14 cellular contexts compared by ENCODE assay signal in the genomic region with DNA sequence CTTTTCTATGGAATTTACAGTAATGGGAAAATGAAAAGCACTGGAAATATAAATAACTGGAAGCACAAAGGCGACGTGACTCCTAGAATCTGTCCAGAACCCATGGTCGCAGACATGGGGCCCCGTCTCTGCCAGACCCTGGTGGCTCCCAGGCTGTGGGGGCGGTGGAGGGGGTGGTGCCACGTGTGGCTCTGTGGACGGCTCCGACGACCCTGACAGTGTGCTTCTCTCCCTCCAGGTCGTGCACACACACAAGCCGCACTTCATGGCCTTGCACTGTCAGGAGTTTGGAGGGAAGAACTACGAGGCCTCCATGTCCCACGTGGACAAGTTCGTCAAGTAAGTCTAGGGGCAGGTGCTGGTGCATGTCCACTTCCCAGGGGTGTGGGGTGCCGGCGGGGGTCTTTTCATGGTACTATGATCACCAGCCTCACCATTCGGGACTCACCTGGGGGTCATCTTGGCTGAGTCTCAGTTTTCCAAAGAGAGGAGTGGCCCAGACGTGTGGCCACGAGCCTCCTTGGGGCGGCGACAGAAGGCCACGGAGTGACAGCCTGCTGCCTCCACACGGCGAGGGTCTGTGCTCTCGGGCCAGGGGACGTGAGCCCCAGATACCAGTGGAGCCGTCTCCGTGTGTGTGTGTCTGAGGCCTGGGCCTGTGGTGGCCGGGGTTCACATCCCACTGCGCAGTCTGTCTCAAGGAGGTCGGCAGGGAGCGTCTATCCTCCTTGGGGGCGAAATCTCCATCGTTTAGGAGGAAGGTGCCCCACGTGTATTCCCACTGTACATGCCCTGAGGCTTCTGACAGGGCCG.
DNase-seq lines count a peak whose midpoint lies in the region; ATAC-seq and TF ChIP-seq lines count a peak whose summit lies in the region.
"Had no signal": no experiment of that assay in that cellular context is flagged by ENCODE, and none has a peak within 500 bp of the region (broad histone marks: within the 10 kb centered on the region; RNA-seq: fewer than 3 reads in every experiment).

No MANE protein-coding gene starts in this region.

- no peak for ATAC-seq in heart left ventricle
- no peak for ATAC-seq in left cardiac atrium
- no peak for ATAC-seq in omental fat pad (ENCODE audit: low FRiP score)
- ATAC-seq in upper lobe of right lung: no peak

- intact Hi-C loops in heart left ventricle (cut with DNase I) (loop anchor here in 3 of 10 donors (10.0 kb wide), 3 partner anchors 261 to 421 kb away; no protein-coding TSS in a partner anchor), left cardiac atrium (cut with DNase I) (loop anchor here in 1 of 2 donors (10.0 kb wide), 1 partner anchor 261 kb away; no protein-coding TSS in a partner anchor), upper lobe of right lung (cut with DNase I) (no loop called here)

- no peaks in the 10 kb centered on the region for H3K36me3 Mint-ChIP-seq in endodermal cell (ENCODE audit: low read depth)

- H3K9ac ChIP-seq in endodermal cell (ENCODE audit: extremely low read depth, low read length, poor library complexity, severe bottlenecking): no peak overlapping the region

- peaks cover 0 to 17% (median 10%) of the 10 kb centered on the region in 9 donors for H3K36me3 ChIP-seq in heart left ventricle
- no peaks in the 10 kb centered on the region for H3K36me3 ChIP-seq in endodermal cell (ENCODE audit: control insufficient read depth, insufficient read depth, low read length)
- H3K36me3 ChIP-seq in upper lobe of right lung: peaks cover 9% of the 10 kb centered on the region

- H3K4me3 ChIP-seq in heart left ventricle (no peak overlapping the region), endodermal cell (ENCODE audit: low read length) (no peak overlapping the region), upper lobe of right lung (no peak overlapping the region)

- H3K27me3 ChIP-seq in heart left ventricle (no peaks in the 10 kb centered on the region), endodermal cell (ENCODE audit: control insufficient read depth, insufficient read depth, low read length, poor library complexity, severe bottlenecking) (no peaks in the 10 kb centered on the region), upper lobe of right lung (no peaks in the 10 kb centered on the region)

- no peaks in the 10 kb centered on the region for H3K9me3 Mint-ChIP-seq in endodermal cell

- H3K27ac Mint-ChIP-seq in endodermal cell: no peak overlapping the region

- H3K27ac ChIP-seq in heart left ventricle (no peak overlapping the region), endodermal cell (ENCODE audit: low read depth, low read length) (no peak overlapping the region), upper lobe of right lung (no peak overlapping the region)

- H3K9me3 ChIP-seq in heart left ventricle: no peaks in the 10 kb centered on the region
- no peaks in the 10 kb centered on the region for H3K9me3 ChIP-seq in endodermal cell (ENCODE audit: control insufficient read depth, low read length)
- H3K9me3 ChIP-seq in upper lobe of right lung: no peaks in the 10 kb centered on the region

- no peak overlapping the region for H3K4me3 Mint-ChIP-seq in endodermal cell

- peaks cover 0 to 15% (median 1%) of the 10 kb centered on the region in 12 donors for H3K4me1 ChIP-seq in heart left ventricle
- peaks cover 3% of the 10 kb centered on the region for H3K4me1 ChIP-seq in endodermal cell (ENCODE audit: control insufficient read depth, insufficient read depth, low read length)
- no peaks in the 10 kb centered on the region for H3K4me1 ChIP-seq in upper lobe of right lung

- 90 to 93% (median 93%) methylated on average over 31 to 36 of the region's 36 CpGs for WGBS in heart left ventricle, 4 donors
- WGBS in endodermal cell (ENCODE audit: insufficient coverage in 1 of 2, insufficient read length in 1 of 2), 2 experiments: 95% methylated on average over 35 to 36 of the region's 36 CpGs

- H3K4me1 Mint-ChIP-seq in endodermal cell: peaks cover 5% of the 10 kb centered on the region

- TF ChIP-seq CTCF in heart left ventricle (IDR thresholded peaks at IDR 0.05) (no peak), endodermal cell (conservative IDR thresholded peaks at IDR 0.05) (no peak), omental fat pad (IDR thresholded peaks at IDR 0.05) (no peak), upper lobe of right lung (IDR thresholded peaks at IDR 0.05) (no peak)

- TF ChIP-seq POLR2A in heart left ventricle (IDR thresholded peaks at IDR 0.05): no peak

- DNase-seq in heart left ventricle: peak in 3 of 5 donors; percentile 8 to 51 (median 15)
- DNase-seq in left cardiac atrium: no peak
- DNase-seq in endodermal cell: peak; percentile 22
- DNase-seq in omental fat pad (ENCODE audit: low spot score): peak; percentile 17
- DNase-seq in upper lobe of right lung: peak; percentile 61
- DNase-seq in NCI-H345 treated with DMSO at 0.1 percent for 48 hours (lab: John Stamatoyannopoulos, UW; ENCODE audit: unreplicated experiment): no peak
- no peak for DNase-seq in KG1 (lab: John Stamatoyannopoulos, UW)
- DNase-seq in activated naive CD4-positive, alpha-beta T cell (lab: John Stamatoyannopoulos, UW): no peak
- DNase-seq: DMS53, HCEC 1CT, NCI-H1436 treated with DMSO at 0.1 percent for 48 hours, NCI-H2081, NCI-H526, RPMI8226 had no signal

- no peaks in the 10 kb centered on the region for H3K27me3 Mint-ChIP-seq in endodermal cell (ENCODE audit: insufficient read depth)

Comparison
In these comparisons a context has a peak if more than half of its experiments do, and no peak if none do; other contexts are left out.
1. DNase-seq: peak in heart left ventricle (3 of 5), endodermal cell (single experiment), omental fat pad (single experiment) and upper lobe of right lung (single experiment); none in left cardiac atrium (single experiment), NCI-H345 treated with DMSO at 0.1 percent for 48 hours (single experiment), KG1 (single experiment) and activated naive CD4-positive, alpha-beta T cell (0 of 4).